Comparison of ENCODE assay signal across 1 cellular context in genomic region chr1:25695066-25695990, GRCh38.
TF ChIP-seq lines count a peak whose summit lies in the region.

No MANE protein-coding gene starts in this region.

TF ChIP-seq in A549, 52 proteins besides CTCF, POLR2A, EP300 and RAD21 (continued from another document):
- TF ChIP-seq, protein P1, sequence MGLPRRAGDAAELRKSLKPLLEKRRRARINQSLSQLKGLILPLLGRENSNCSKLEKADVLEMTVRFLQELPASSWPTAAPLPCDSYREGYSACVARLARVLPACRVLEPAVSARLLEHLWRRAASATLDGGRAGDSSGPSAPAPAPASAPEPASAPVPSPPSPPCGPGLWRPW (IDR thresholded peaks at IDR 0.05) = no peak
- TF ChIP-seq KDM1A (IDR thresholded peaks at IDR 0.05; ENCODE audit: low read depth) (no peak), CEBPB (IDR thresholded peaks at IDR 0.05) (peak; percentile 70 to 84), RCOR1 (IDR thresholded peaks at IDR 0.05; ENCODE audit: low read depth, low read length) (no peak), FOSB (CRISPR knock-in tag; IDR thresholded peaks at IDR 0.05) (no peak), TFCP2L1 (CRISPR knock-in tag; IDR thresholded peaks at IDR 0.05) (no peak), HDAC2 (IDR thresholded peaks at IDR 0.05) (no peak), RARB (CRISPR knock-in tag; IDR thresholded peaks at IDR 0.05) (no peak)
- TF ChIP-seq, protein P2, sequence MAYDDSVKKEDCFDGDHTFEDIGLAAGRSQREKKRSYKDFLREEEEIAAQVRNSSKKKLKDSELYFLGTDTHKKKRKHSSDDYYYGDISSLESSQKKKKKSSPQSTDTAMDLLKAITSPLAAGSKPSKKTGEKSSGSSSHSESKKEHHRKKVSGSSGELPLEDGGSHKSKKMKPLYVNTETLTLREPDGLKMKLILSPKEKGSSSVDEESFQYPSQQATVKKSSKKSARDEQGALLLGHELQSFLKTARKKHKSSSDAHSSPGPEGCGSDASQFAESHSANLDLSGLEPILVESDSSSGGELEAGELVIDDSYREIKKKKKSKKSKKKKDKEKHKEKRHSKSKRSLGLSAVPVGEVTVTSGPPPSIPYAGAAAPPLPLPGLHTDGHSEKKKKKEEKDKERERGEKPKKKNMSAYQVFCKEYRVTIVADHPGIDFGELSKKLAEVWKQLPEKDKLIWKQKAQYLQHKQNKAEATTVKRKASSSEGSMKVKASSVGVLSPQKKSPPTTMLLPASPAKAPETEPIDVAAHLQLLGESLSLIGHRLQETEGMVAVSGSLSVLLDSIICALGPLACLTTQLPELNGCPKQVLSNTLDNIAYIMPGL (CRISPR knock-in tag; IDR thresholded peaks at IDR 0.05; ENCODE audit: borderline replicate concordance) = no peak
